In genomic region chr2:98730053-98730850, GRCh38 we compare ENCODE assay signal across 8 cellular contexts. TPM values are rescaled to one million over a fixed set of nuclear protein-coding genes. Genes with fewer than 3 reads are reported as not detected.
DNase-seq lines count a peak whose midpoint lies in the region; ATAC-seq, FAIRE-seq and TF ChIP-seq lines count a peak whose summit lies in the region.

No MANE protein-coding gene starts in this region.

- H3K27ac ChIP-seq in astrocyte (ENCODE audit: low read depth, low read length), result no peak overlapping the region

- peaks cover 4% of the 10 kb centered on the region for H4K20me1 ChIP-seq in astrocyte (ENCODE audit: insufficient read depth, low read length)

- FAIRE-seq in astrocyte (lab: Jason Lieb, UNC), result no peak

- peak overlapping the region; percentile 31 for H3K9ac ChIP-seq in astrocyte (ENCODE audit: low read length)

- TF ChIP-seq CTCF in astrocyte (IDR thresholded peaks at IDR 0.05; ENCODE audit: insufficient read depth, low read depth, low read length), result no peak

- no peaks in the 10 kb centered on the region for H3K4me1 Mint-ChIP-seq in astrocyte (ENCODE audit: low read depth, unreplicated experiment)

- H3K79me2 ChIP-seq in astrocyte (ENCODE audit: insufficient read depth, low read length), result no peaks in the 10 kb centered on the region

- H3K4me1 ChIP-seq in astrocyte (ENCODE audit: insufficient read depth, low read length), result peaks cover 5% of the 10 kb centered on the region

- no peaks in the 10 kb centered on the region for H3K9me3 ChIP-seq in astrocyte (ENCODE audit: insufficient read depth, low read depth, low read length)

- no peaks in the 10 kb centered on the region for H3K36me3 ChIP-seq in astrocyte (ENCODE audit: insufficient read depth, low read length)

- H2AFZ ChIP-seq in astrocyte (ENCODE audit: low read depth, low read length), result peak overlapping the region; percentile 61

- no peaks in the 10 kb centered on the region for H3K36me3 Mint-ChIP-seq in astrocyte (ENCODE audit: low read depth, unreplicated experiment)

- peaks cover 42% of the 10 kb centered on the region for H3K27me3 Mint-ChIP-seq in astrocyte (ENCODE audit: low read depth, unreplicated experiment)

- no peak overlapping the region for H3K27ac Mint-ChIP-seq in astrocyte (ENCODE audit: unreplicated experiment)

- peak overlapping the region; percentile 83 for H3K4me2 ChIP-seq in astrocyte (ENCODE audit: low read length)

- H3K4me3 ChIP-seq in astrocyte (ENCODE audit: insufficient read depth, low read depth, low read length), result peak overlapping the region; percentile 44

- ATAC-seq in GM19328 (IDR thresholded peaks at IDR 0.05; ENCODE audit: unreplicated experiment), result no peak
- no peak for ATAC-seq in GM19467 (IDR thresholded peaks at IDR 0.05; ENCODE audit: unreplicated experiment)

- H3K4me3 Mint-ChIP-seq in astrocyte (ENCODE audit: unreplicated experiment), result peak overlapping the region; percentile 79

- H3K27me3 ChIP-seq in astrocyte (ENCODE audit: insufficient read depth, low read length), result peaks cover 43% of the 10 kb centered on the region

- DNase-seq in DMS79 treated with DMSO at 0.1 percent for 48 hours (lab: John Stamatoyannopoulos, UW) (peak; percentile 55), HuH-7.5 (ENCODE audit: low spot score) (peak; percentile 68), T follicular helper cell (ENCODE audit: low read depth) (peak; percentile 38), astrocyte (ENCODE audit: low read depth) (no peak), hypothalamus (lab: John Stamatoyannopoulos, UW) (peak in 39 of 51 donors; percentile 17 to 70 (median 40)), retina (peak; percentile 79)

- no peaks in the 10 kb centered on the region for H3K9me3 Mint-ChIP-seq in astrocyte (ENCODE audit: unreplicated experiment)

RNA-seq across cellular contexts. Expression of gene MGAT4A, which starts 0.7 kb away (rescaled TPM):
- total RNA-seq in astrocyte, result 1.2 and 1.7 TPM in 2 replicates
